In the genomic region with DNA sequence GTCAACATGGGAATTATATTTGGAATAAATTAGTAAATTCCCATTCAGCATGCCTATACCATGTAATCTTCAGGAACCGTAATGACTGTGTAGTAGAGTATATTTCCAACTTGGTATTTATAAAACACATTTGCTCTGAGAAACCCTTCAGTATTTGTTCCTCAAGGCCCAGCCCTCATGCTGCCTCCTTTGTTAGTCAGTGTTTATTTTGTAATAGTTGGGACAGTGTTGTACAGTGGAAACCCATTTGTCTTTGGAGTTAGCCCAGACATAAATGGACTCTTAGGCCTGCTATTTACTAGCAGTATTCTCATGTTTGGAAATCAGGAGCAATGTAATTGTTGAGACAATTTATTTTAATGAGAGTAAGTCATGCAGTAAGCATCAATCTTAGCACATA, we compare ENCODE assay signal across 23 cellular contexts.
"Had no signal": no experiment of that assay in that cellular context is flagged by ENCODE, and none has a peak within 500 bp of the region (broad histone marks: within the 10 kb centered on the region; RNA-seq: fewer than 3 reads in every experiment).

No MANE protein-coding gene starts in this region.

- ATAC-seq: activated T-helper 17 cell treated with anti-CD3 and anti-CD28 coated beads, Interleukin-2, amount 50 U/mL, for 72 hours; T-helper 17 cell; WTC11 had no signal

- H3K9me3 ChIP-seq: adrenal gland, breast epithelium, MG63 had no signal

- H3K27ac ChIP-seq: adrenal gland, breast epithelium had no signal

- DNase-seq: activated CD4-positive, alpha-beta T cell treated with anti-CD3 and anti-CD28 coated beads for 1 hour; activated CD4-positive, alpha-beta T cell treated with anti-CD3 and anti-CD28 coated beads, Interleukin-2, amount 10 ng/mL, durations not matched to agents 24 days and 14 days; activated CD4-positive, alpha-beta T cell treated with anti-CD3 and anti-CD28 coated beads, Interleukin-2, amount 50 U/mL, for 48 hours; activated CD8-positive, alpha-beta memory T cell treated with anti-CD3 and anti-CD28 coated beads for 24 hours; activated gamma-delta T cell treated with Interleukin-2 at 50 U/mL for 16 hours; activated naive CD4-positive, alpha-beta T cell treated with anti-CD3 and anti-CD28 coated beads, Interleukin-2, amount 10 ng/mL, durations not matched to agents 7 days and 5 days; activated naive CD8-positive, alpha-beta T cell treated with anti-CD3 and anti-CD28 coated beads, Interleukin-2, amount 10 ng/mL, durations not matched to agents 7 days and 5 days; activated T-cell treated with anti-CD3 and anti-CD28 coated beads, Interleukin-2, amount 50 U/mL, for 48 hours; adrenal gland; anterior cingulate cortex; central memory CD4-positive, alpha-beta T cell; MG63; MV-4-11; NCI-H1092 treated with DMSO at 0.1 percent for 48 hours; NCI-H1436 treated with DMSO at 0.1 percent for 48 hours; NCI-H187 treated with DMSO at 0.1 percent for 48 hours; NCI-H526; SIG-M5; T-helper 17 cell; T-helper 9 cell had no signal

- H3K4me3 ChIP-seq: adrenal gland, breast epithelium, MG63 had no signal

- H3K27me3 ChIP-seq: adrenal gland, breast epithelium, MG63 had no signal

- H3K4me1 ChIP-seq: adrenal gland, breast epithelium had no signal

- H3K36me3 ChIP-seq: adrenal gland, breast epithelium, MG63 had no signal
